ENCODE assay signal across 1 cellular context in genomic region chr13:22866221-22866620, GRCh38.
TF ChIP-seq lines count a peak whose summit lies in the region.

No MANE protein-coding gene starts in this region.

TF ChIP-seq in GM12878, 131 proteins besides CTCF, POLR2A, EP300 and RAD21 (continued from another document):
- no peak for TF ChIP-seq E2F8 (IDR thresholded peaks at IDR 0.05; ENCODE audit: low read depth, partially characterized antibody)
- no peak for TF ChIP-seq SP1 (IDR thresholded peaks at IDR 0.05; ENCODE audit: low read depth, low read length)
- TF ChIP-seq, protein P1, sequence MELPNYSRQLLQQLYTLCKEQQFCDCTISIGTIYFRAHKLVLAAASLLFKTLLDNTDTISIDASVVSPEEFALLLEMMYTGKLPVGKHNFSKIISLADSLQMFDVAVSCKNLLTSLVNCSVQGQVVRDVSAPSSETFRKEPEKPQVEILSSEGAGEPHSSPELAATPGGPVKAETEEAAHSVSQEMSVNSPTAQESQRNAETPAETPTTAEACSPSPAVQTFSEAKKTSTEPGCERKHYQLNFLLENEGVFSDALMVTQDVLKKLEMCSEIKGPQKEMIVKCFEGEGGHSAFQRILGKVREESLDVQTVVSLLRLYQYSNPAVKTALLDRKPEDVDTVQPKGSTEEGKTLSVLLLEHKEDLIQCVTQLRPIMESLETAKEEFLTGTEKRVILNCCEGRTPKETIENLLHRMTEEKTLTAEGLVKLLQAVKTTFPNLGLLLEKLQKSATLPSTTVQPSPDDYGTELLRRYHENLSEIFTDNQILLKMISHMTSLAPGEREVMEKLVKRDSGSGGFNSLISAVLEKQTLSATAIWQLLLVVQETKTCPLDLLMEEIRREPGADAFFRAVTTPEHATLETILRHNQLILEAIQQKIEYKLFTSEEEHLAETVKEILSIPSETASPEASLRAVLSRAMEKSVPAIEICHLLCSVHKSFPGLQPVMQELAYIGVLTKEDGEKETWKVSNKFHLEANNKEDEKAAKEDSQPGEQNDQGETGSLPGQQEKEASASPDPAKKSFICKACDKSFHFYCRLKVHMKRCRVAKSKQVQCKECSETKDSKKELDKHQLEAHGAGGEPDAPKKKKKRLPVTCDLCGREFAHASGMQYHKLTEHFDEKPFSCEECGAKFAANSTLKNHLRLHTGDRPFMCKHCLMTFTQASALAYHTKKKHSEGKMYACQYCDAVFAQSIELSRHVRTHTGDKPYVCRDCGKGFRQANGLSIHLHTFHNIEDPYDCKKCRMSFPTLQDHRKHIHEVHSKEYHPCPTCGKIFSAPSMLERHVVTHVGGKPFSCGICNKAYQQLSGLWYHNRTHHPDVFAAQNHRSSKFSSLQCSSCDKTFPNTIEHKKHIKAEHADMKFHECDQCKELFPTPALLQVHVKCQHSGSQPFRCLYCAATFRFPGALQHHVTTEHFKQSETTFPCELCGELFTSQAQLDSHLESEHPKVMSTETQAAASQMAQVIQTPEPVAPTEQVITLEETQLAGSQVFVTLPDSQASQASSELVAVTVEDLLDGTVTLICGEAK (IDR thresholded peaks at IDR 0.05; ENCODE audit: borderline replicate concordance): no peak
- TF ChIP-seq PAX5 (IDR thresholded peaks at IDR 0.05; ENCODE audit: borderline replicate concordance, low read depth, low read length): no peak
- TF ChIP-seq POLR2AphosphoS2 (IDR thresholded peaks at IDR 0.05; ENCODE audit: low read depth, low read length): no peak
- no peak for TF ChIP-seq CHD4 (IDR thresholded peaks at IDR 0.05)
- TF ChIP-seq TCF12 (IDR thresholded peaks at IDR 0.05; ENCODE audit: low read depth, low read length): no peak
TF ChIP-seq in GM12878: peak in this region for 0.
